9 cellular contexts compared by ENCODE assay signal in the genomic region with DNA sequence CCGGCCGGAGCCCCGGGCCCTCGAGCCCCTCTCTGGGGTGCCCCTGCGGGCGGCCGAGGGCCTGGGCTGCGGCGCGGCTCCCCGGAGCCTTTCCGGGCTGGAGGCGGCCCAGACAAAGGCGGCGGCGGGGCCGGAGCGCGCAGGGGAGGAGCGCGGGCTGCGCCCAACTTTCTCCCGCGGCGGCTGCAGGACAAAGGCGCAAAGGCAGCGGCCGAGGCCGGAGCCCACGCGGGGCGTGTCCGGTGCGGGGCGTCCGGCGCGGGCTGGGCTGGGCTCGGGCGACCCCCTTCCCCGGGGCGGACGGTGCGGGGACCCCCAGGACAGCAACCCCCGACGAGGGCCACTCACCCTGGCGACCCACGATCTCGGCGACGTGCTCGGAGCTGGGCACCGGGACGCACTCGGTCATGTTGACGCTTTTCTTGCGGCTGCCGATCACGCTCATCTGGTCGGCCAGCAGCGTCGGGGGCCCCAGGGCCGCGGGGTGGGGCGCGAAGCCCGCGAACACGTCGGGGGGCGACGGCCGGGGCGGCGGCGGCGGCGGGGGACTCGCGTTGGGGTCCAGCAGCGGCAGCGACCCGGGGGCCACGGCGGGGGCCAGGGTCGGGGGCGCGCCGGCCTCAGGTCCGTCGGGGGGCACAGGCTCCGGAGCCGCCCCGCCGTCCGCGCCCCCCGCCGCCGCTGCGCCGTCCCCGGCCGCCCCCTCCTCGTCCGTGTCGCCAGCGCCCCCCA. TPM values are rescaled to one million over a fixed set of nuclear protein-coding genes. Genes with fewer than 3 reads are reported as not detected.
DNase-seq lines count a peak whose midpoint lies in the region; ATAC-seq and TF ChIP-seq lines count a peak whose summit lies in the region.
"Had no signal": no experiment of that assay in that cellular context is flagged by ENCODE, and none has a peak within 500 bp of the region (broad histone marks: within the 10 kb centered on the region; RNA-seq: fewer than 3 reads in every experiment).

No MANE protein-coding gene starts in this region.

- no peaks in the 10 kb centered on the region for H3K36me3 Mint-ChIP-seq in activated naive CD8-positive, alpha-beta T cell treated with anti-CD3 and anti-CD28 coated beads for 36 hours
- no peaks in the 10 kb centered on the region for H3K36me3 Mint-ChIP-seq in stimulated activated effector memory CD8-positive, alpha-beta T cell treated with anti-CD3 and anti-CD28 coated beads, Interleukin-12 subunit alpha, Interleukin-12 subunit beta, amount 100 ng/mL, for 72 hours
- H3K36me3 Mint-ChIP-seq: CD4-positive, CD25-positive, alpha-beta regulatory T cell had no signal

- H3K4me1 Mint-ChIP-seq in activated naive CD8-positive, alpha-beta T cell treated with anti-CD3 and anti-CD28 coated beads for 36 hours = no peaks in the 10 kb centered on the region
- H3K4me1 Mint-ChIP-seq in stimulated activated effector memory CD8-positive, alpha-beta T cell treated with anti-CD3 and anti-CD28 coated beads, Interleukin-12 subunit alpha, Interleukin-12 subunit beta, amount 100 ng/mL, for 72 hours = peaks cover 13% of the 10 kb centered on the region

- no peak for TF ChIP-seq CTCF in GM13977 (IDR thresholded peaks at IDR 0.05; ENCODE audit: extremely low read depth, insufficient read depth, missing control alignments)

- in situ Hi-C loops in GM13977 (cut with MboI; ENCODE audit: low pct_unique_long_range_greater_than_20kb, low sequenced_read_pairs, unreplicated experiment) = no loop called here

- no peak overlapping the region for H3K27ac Mint-ChIP-seq in activated naive CD8-positive, alpha-beta T cell treated with anti-CD3 and anti-CD28 coated beads for 36 hours
- no peak overlapping the region for H3K27ac Mint-ChIP-seq in stimulated activated effector memory CD8-positive, alpha-beta T cell treated with anti-CD3 and anti-CD28 coated beads, Interleukin-12 subunit alpha, Interleukin-12 subunit beta, amount 100 ng/mL, for 72 hours
- H3K27ac Mint-ChIP-seq: CD4-positive, CD25-positive, alpha-beta regulatory T cell had no signal

- DNase-seq in NCI-H1105 treated with DMSO at 0.1 percent for 48 hours (lab: John Stamatoyannopoulos, UW) (peak; percentile 13), NCI-H1105 (lab: John Stamatoyannopoulos, UW) (no peak), hepatic stellate cell (ENCODE audit: low spot score) (peak; percentile 71), GM13977 (ENCODE audit: low spot score) (no peak)
- DNase-seq in activated naive CD8-positive, alpha-beta T cell treated with anti-CD3 and anti-CD28 coated beads for 36 hours = peak; percentile 17
- no peak for DNase-seq in stimulated activated effector memory CD8-positive, alpha-beta T cell treated with anti-CD3 and anti-CD28 coated beads, Interleukin-12 subunit alpha, Interleukin-12 subunit beta, amount 100 ng/mL, for 72 hours (ENCODE audit: low spot score in 2 of 2)
- DNase-seq in activated CD8-positive, alpha-beta memory T cell treated with anti-CD3 and anti-CD28 coated beads, Interleukin-2, amount 50 U/mL, for 4 hours = no peak

- no peak for TF ChIP-seq POLR2A in GM18505 (IDR thresholded peaks at IDR 0.05; ENCODE audit: borderline replicate concordance, extremely low read depth, insufficient read depth, insufficient read length)

- peaks cover 13% of the 10 kb centered on the region for H3K27me3 Mint-ChIP-seq in activated naive CD8-positive, alpha-beta T cell treated with anti-CD3 and anti-CD28 coated beads for 36 hours

- H3K4me3 Mint-ChIP-seq in activated naive CD8-positive, alpha-beta T cell treated with anti-CD3 and anti-CD28 coated beads for 36 hours = peak overlapping the region; percentile 25
- peak overlapping the region; percentile 32 for H3K4me3 Mint-ChIP-seq in stimulated activated effector memory CD8-positive, alpha-beta T cell treated with anti-CD3 and anti-CD28 coated beads, Interleukin-12 subunit alpha, Interleukin-12 subunit beta, amount 100 ng/mL, for 72 hours

- no peak for ATAC-seq in stimulated activated effector memory CD8-positive, alpha-beta T cell treated with anti-CD3 and anti-CD28 coated beads, Interleukin-12 subunit alpha, Interleukin-12 subunit beta, amount 100 ng/mL, for 72 hours
- ATAC-seq in GM18505 (IDR thresholded peaks at IDR 0.05; ENCODE audit: unreplicated experiment) = no peak

- no peaks in the 10 kb centered on the region for H3K9me3 Mint-ChIP-seq in activated naive CD8-positive, alpha-beta T cell treated with anti-CD3 and anti-CD28 coated beads for 36 hours
- H3K9me3 Mint-ChIP-seq in stimulated activated effector memory CD8-positive, alpha-beta T cell treated with anti-CD3 and anti-CD28 coated beads, Interleukin-12 subunit alpha, Interleukin-12 subunit beta, amount 100 ng/mL, for 72 hours = no peaks in the 10 kb centered on the region

RNA-seq across cellular contexts. Expression of gene MEX3D, which starts 0.8 kb away (rescaled TPM):
- total RNA-seq in activated naive CD8-positive, alpha-beta T cell treated with anti-CD3 and anti-CD28 coated beads for 36 hours = 1 to 10 TPM; 6.1 to 6.5 TPM

RNA-seq across cellular contexts. Expression of gene MBD3, which starts 25.4 kb away (rescaled TPM):
- 100 to 1,000 TPM; 111 to 117 TPM for total RNA-seq in activated naive CD8-positive, alpha-beta T cell treated with anti-CD3 and anti-CD28 coated beads for 36 hours

RNA-seq across cellular contexts. Expression of gene UQCR11, which starts 38.0 kb away (rescaled TPM):
- total RNA-seq in activated naive CD8-positive, alpha-beta T cell treated with anti-CD3 and anti-CD28 coated beads for 36 hours = 100 to 1,000 TPM; 229 to 244 TPM

RNA-seq across cellular contexts. Expression of gene PLK5, which starts 43.4 kb away (rescaled TPM):
- not detected for total RNA-seq in activated naive CD8-positive, alpha-beta T cell treated with anti-CD3 and anti-CD28 coated beads for 36 hours
- total RNA-seq: CD4-positive, CD25-positive, alpha-beta regulatory T cell had no signal

RNA-seq across cellular contexts. Expression of gene ADAMTSL5, which starts 54.5 kb away (rescaled TPM):
- total RNA-seq in activated naive CD8-positive, alpha-beta T cell treated with anti-CD3 and anti-CD28 coated beads for 36 hours = 1 to 10 TPM; 1.1 to 1.5 TPM

Comparison
In these comparisons a context has a peak if more than half of its experiments do, and no peak if none do; other contexts are left out.
1. DNase-seq: peak in NCI-H1105 treated with DMSO at 0.1 percent for 48 hours (single experiment), activated naive CD8-positive, alpha-beta T cell treated with anti-CD3 and anti-CD28 coated beads for 36 hours (single experiment) and hepatic stellate cell (single experiment); none in NCI-H1105 (single experiment), stimulated activated effector memory CD8-positive, alpha-beta T cell treated with anti-CD3 and anti-CD28 coated beads, Interleukin-12 subunit alpha, Interleukin-12 subunit beta, amount 100 ng/mL, for 72 hours (0 of 2), activated CD8-positive, alpha-beta memory T cell treated with anti-CD3 and anti-CD28 coated beads, Interleukin-2, amount 50 U/mL, for 4 hours (single experiment) and GM13977 (single experiment).